Comparison of ENCODE assay signal across 13 cellular contexts in genomic region chr15:25789616-25790002, GRCh38.
DNase-seq lines count a peak whose midpoint lies in the region; ATAC-seq and TF ChIP-seq lines count a peak whose summit lies in the region.
"Had no signal": no experiment of that assay in that cellular context is flagged by ENCODE, and none has a peak within 500 bp of the region (broad histone marks: within the 10 kb centered on the region; RNA-seq: fewer than 3 reads in every experiment).

No MANE protein-coding gene starts in this region.

- TF ChIP-seq POLR2A in gastroesophageal sphincter (IDR thresholded peaks at IDR 0.05), result no peak

- no peaks in the 10 kb centered on the region for H3K27me3 ChIP-seq in GM23248 (replicated peaks; ENCODE audit: insufficient read depth)
- H3K27me3 ChIP-seq in gastroesophageal sphincter, result no peaks in the 10 kb centered on the region
- H3K27me3 ChIP-seq in skeletal muscle satellite cell (ENCODE audit: control insufficient read depth, insufficient read depth, low read length), result no peaks in the 10 kb centered on the region
- H3K27me3 ChIP-seq: adrenal gland had no signal

- peak overlapping the region; percentile 42 for H3K4me3 ChIP-seq in GM23248
- H3K4me3 ChIP-seq in WI38 (ENCODE audit: low read depth, low read length), result peak overlapping the region; percentile 5; the same call in 1 of the 2 replicates
- H3K4me3 ChIP-seq in gastroesophageal sphincter, result no peak overlapping the region
- H3K4me3 ChIP-seq in skeletal muscle satellite cell (ENCODE audit: low read length), result peak overlapping the region; percentile 8
- H3K4me3 ChIP-seq: adrenal gland, GM12878, prostate gland had no signal

- DNase-seq in GM23248 (peak; percentile 67), dedifferentiated amniotic fluid mesenchymal stem cell (ENCODE audit: extremely low spot score) (no peak), dermis blood vessel endothelial cell (no peak), NCI-H446 (lab: John Stamatoyannopoulos, UW) (no peak)
- DNase-seq: NCI-H1694, NCI-H524 treated with DMSO at 0.1 percent for 48 hours had no signal

- H3K79me2 ChIP-seq in GM23248 (ENCODE audit: insufficient read depth), result peaks cover 64% of the 10 kb centered on the region

- H3K9ac ChIP-seq in GM23248, result peak overlapping the region; percentile 85
- peak overlapping the region; percentile 66 for H3K9ac ChIP-seq in skeletal muscle satellite cell (ENCODE audit: low read depth, low read length)

- 0 to 1% methylated on average over 5 of the region's 5 CpGs for WGBS in GM23248 (ENCODE audit: low coverage in 1 of 2, low lambda C conversion rate in 2 of 2, missing lambda C conversion rate in 2 of 2), 2 experiments
- WGBS in gastroesophageal sphincter (ENCODE audit: low coverage in 1 of 2), 2 donors, result 13 to 25% methylated on average over 1 to 5 of the region's 5 CpGs

- H3K27ac ChIP-seq in GM23248, result peak overlapping the region; percentile 99
- peak overlapping the region; percentile 88 to 94 (median 92) for H3K27ac ChIP-seq in gastroesophageal sphincter

- peaks cover 64% of the 10 kb centered on the region for H3K4me1 ChIP-seq in GM23248 (ENCODE audit: insufficient read depth)
- peaks cover 14 to 93% (median 32%) of the 10 kb centered on the region in 3 donors for H3K4me1 ChIP-seq in gastroesophageal sphincter
- peaks cover 60% of the 10 kb centered on the region for H3K4me1 ChIP-seq in skeletal muscle satellite cell (ENCODE audit: control insufficient read depth, insufficient read depth, low read length)

- no peaks in the 10 kb centered on the region for H3K9me3 ChIP-seq in GM23248 (ENCODE audit: low read depth)
- H3K9me3 ChIP-seq in gastroesophageal sphincter, result no peaks in the 10 kb centered on the region
- H3K9me3 ChIP-seq in skeletal muscle satellite cell (replicated peaks; ENCODE audit: low read length), result no peaks in the 10 kb centered on the region
- H3K9me3 ChIP-seq: adrenal gland, prostate gland had no signal

- H3K36me3 ChIP-seq in GM23248 (ENCODE audit: low read depth) (no peaks in the 10 kb centered on the region), gastroesophageal sphincter (no peaks in the 10 kb centered on the region), skeletal muscle satellite cell (ENCODE audit: insufficient read depth, low read length) (no peaks in the 10 kb centered on the region)
- H3K36me3 ChIP-seq: adrenal gland, prostate gland had no signal

- no peaks in the 10 kb centered on the region for H3K9me2 ChIP-seq in GM23248 (ENCODE audit: insufficient read depth)

- H3K4me2 ChIP-seq in GM23248 (ENCODE audit: unreplicated experiment) (peak overlapping the region; percentile 71), skeletal muscle satellite cell (ENCODE audit: low read length) (peak overlapping the region; percentile 67)

- H2AFZ ChIP-seq in GM23248, result no peak overlapping the region

- in situ Hi-C loops in GM23248 (cut with MboI), result no loop called here

- peaks cover 62% of the 10 kb centered on the region for H3F3A ChIP-seq in GM23248 (ENCODE audit: insufficient read depth)

- no peaks in the 10 kb centered on the region for H4K20me1 ChIP-seq in GM23248 (ENCODE audit: insufficient read depth)

- no peak for TF ChIP-seq CTCF in WI38 (IDR thresholded peaks at IDR 0.05; ENCODE audit: low read depth, low read length)
- TF ChIP-seq CTCF in gastroesophageal sphincter (IDR thresholded peaks at IDR 0.05), result peak in 1 of 4 experiments; percentile 4

- ATAC-seq in gastroesophageal sphincter (peak; percentile 39), HG02610 (IDR thresholded peaks at IDR 0.05; ENCODE audit: unreplicated experiment) (no peak)

- TF ChIP-seq EP300 in gastroesophageal sphincter (IDR thresholded peaks at IDR 0.05), result no peak

Comparison
In these comparisons a context has a peak if more than half of its experiments do, and no peak if none do; other contexts are left out.
1. H3K4me3 ChIP-seq: peak in GM23248 (single experiment), WI38 (single experiment) and skeletal muscle satellite cell (single experiment); none in gastroesophageal sphincter (0 of 2).